Comparison of ENCODE assay signal across 8 cellular contexts in the genomic region with DNA sequence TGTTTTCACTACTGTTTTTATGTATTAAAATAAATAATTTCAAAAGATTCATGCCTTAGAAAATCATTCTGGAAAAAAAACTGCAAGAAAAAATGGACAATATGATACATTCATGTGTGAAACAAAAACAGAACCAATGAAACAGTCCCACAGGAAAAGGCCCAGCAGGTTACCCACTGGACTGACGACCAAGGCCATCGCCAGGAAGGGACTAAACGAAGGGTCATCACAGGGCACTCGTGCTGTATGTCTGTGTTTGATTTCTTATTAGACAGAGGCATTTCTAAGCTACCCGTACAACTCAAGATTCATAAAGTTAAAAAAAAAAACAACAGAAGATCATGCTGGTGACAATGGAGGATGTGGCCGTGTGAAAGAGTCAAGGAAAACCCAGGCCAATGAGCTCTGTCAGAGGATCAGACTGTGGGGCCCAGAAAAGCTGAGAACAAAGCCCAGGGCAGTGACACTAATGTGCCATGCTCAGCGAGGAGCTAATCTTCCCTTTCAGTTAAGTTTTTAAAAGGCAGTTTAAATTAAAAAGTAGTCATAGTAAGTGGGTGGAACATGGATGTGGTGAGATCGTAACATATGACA. TPM values are rescaled to one million over a fixed set of nuclear protein-coding genes. Genes with fewer than 3 reads are reported as not detected.
DNase-seq lines count a peak whose midpoint lies in the region; ATAC-seq, FAIRE-seq and TF ChIP-seq lines count a peak whose summit lies in the region.

No MANE protein-coding gene starts in this region.

- in situ Hi-C loops in HepG2 (cut with HindIII; ENCODE audit: extremely low pct_ligation_motif_present, low pct_unique_long_range_greater_than_20kb), result no loop called here

- BruUV-seq in HepG2 (replicated peaks; lab: Mats Ljungman, UMichigan), result no TSS peak

- no peak for ATAC-seq in HepG2

- FAIRE-seq in HepG2 (lab: Jason Lieb, UNC), result no peak

- CTCF ChIA-PET in HepG2 (lab: Yijun Ruan, JAX; ENCODE audit: low intra/inter-chr PET ratio, low total read pairs), result interaction anchor here (3.2 kb wide), 1 partner anchor 131 kb away, joined by 29 read pairs; no protein-coding TSS in a partner anchor

- H3K36me3 ChIP-seq in liver (ENCODE audit: control insufficient read depth in 4 of 4, insufficient read depth in 3 of 4, low read depth in 1 of 4, low read length in 3 of 4), result peaks cover 0 to 10% (median 3%) of the 10 kb centered on the region in 4 donors
- H3K36me3 ChIP-seq in HepG2 (replicated peaks in 1 of 2; ENCODE audit: control insufficient read depth in 1 of 2, insufficient read depth in 2 of 2, low read length in 2 of 2), result peaks cover 13 to 32% of the 10 kb centered on the region in 2 experiments

- H3K4me1 Mint-ChIP-seq in neural crest cell, result peaks cover 29% of the 10 kb centered on the region

- H3K9me3 ChIP-seq in liver (ENCODE audit: control insufficient read depth in 4 of 4, low read length in 3 of 4) (no peaks in the 10 kb centered on the region), HepG2 (ENCODE audit: low read length) (no peaks in the 10 kb centered on the region)

- intact Hi-C loops in HepG2 (cut with micrococcal nuclease; ENCODE audit: unreplicated experiment), result no loop called here

- H3K27me3 ChIP-seq in liver (ENCODE audit: control insufficient read depth in 4 of 4, insufficient read depth in 4 of 4, low read length in 3 of 4) (no peaks in the 10 kb centered on the region), HepG2 (ENCODE audit: control insufficient read depth in 1 of 2, insufficient read depth in 2 of 2, low read length in 2 of 2) (no peaks in the 10 kb centered on the region)

- no peak overlapping the region for H2AFZ ChIP-seq in HepG2 (ENCODE audit: low read length)

- no peaks in the 10 kb centered on the region for H4K20me1 ChIP-seq in HepG2 (ENCODE audit: insufficient read depth, low read length)

- H3K9ac ChIP-seq in liver (ENCODE audit: low read depth in 1 of 2, low read length in 2 of 2) (peak overlapping the region in 1 of 2 donors; percentile 28), HepG2 (ENCODE audit: insufficient read depth, low read depth, low read length) (no peak overlapping the region)

- WGBS in liver, result 70% methylated on average over 8 of the region's 8 CpGs
- 88% methylated on average over 8 of the region's 8 CpGs for WGBS in HepG2 (ENCODE audit: low lambda C conversion rate)

- no peak for TF ChIP-seq RAD21 in liver (IDR thresholded peaks at IDR 0.05)
- no peak for TF ChIP-seq RAD21 in HepG2 (CRISPR knock-in tag; IDR thresholded peaks at IDR 0.05)

- TF ChIP-seq EP300 in HepG2 (IDR thresholded peaks at IDR 0.05; ENCODE audit: low read depth in 2 of 2, low read length in 2 of 2), result no peak
- TF ChIP-seq EP300 in HepG2 (CRISPR knock-in tag; IDR thresholded peaks at IDR 0.05; ENCODE audit: borderline replicate concordance), result no peak

- no peaks in the 10 kb centered on the region for H3K36me3 Mint-ChIP-seq in neural crest cell (ENCODE audit: low read depth)

- TF ChIP-seq POLR2A in HepG2 (IDR thresholded peaks at IDR 0.05; ENCODE audit: insufficient read depth in 1 of 2, low read depth in 2 of 2, low read length in 2 of 2) (no peak), erythroblast (IDR thresholded peaks at IDR 0.05; ENCODE audit: low read length) (no peak)

- POLR2A ChIA-PET in HepG2 (lab: Yijun Ruan, JAX), result interaction anchor here (2.0 kb wide), 1 partner anchor 33 kb away, joined by 4 read pairs; the partner anchor contains the start of gene KDM8

- no peak overlapping the region for H3K4me3 ChIP-seq in liver (ENCODE audit: low read depth in 1 of 3, low read length in 3 of 3)
- no peak overlapping the region for H3K4me3 ChIP-seq in HepG2 (replicated peaks in 1 of 3; ENCODE audit: insufficient read depth in 1 of 3, low read depth in 2 of 3, low read length in 3 of 3)

- peak overlapping the region; percentile 65 to 66 for H3K27ac ChIP-seq in liver (ENCODE audit: low read depth in 1 of 2, low read length in 2 of 2)
- no peak overlapping the region for H3K27ac ChIP-seq in HepG2 (ENCODE audit: extremely low read length, insufficient read depth, low read length)
- peak overlapping the region; percentile 63 for H3K27ac ChIP-seq in caudate nucleus (ENCODE audit: low read depth, low read length)

- peaks cover 0 to 10% (median 4%) of the 10 kb centered on the region in 4 donors for H3K4me1 ChIP-seq in liver (ENCODE audit: control insufficient read depth in 4 of 4, insufficient read depth in 4 of 4, low read length in 3 of 4)
- no peaks in the 10 kb centered on the region for H3K4me1 ChIP-seq in HepG2 (ENCODE audit: insufficient read depth, low read length)

- H3K79me2 ChIP-seq in HepG2 (ENCODE audit: insufficient read depth, low read length), result no peaks in the 10 kb centered on the region

- H3K9me3 Mint-ChIP-seq in neural crest cell, result no peaks in the 10 kb centered on the region

- no peak overlapping the region for H3K4me2 ChIP-seq in HepG2 (ENCODE audit: low read depth, low read length)

- H3K27ac Mint-ChIP-seq in neural crest cell (ENCODE audit: unreplicated experiment), result peak overlapping the region; percentile 82

- no peaks in the 10 kb centered on the region for H3K27me3 Mint-ChIP-seq in neural crest cell (ENCODE audit: low read depth)

- no peak overlapping the region for H3K4me3 Mint-ChIP-seq in neural crest cell

- DNase-seq in HepG2 (ENCODE audit: low spot score), result no peak
- no peak for DNase-seq in caudate nucleus (lab: John Stamatoyannopoulos, UW)
- no peak for DNase-seq in neural crest cell (ENCODE audit: low read depth, low spot score)
- no peak for DNase-seq in A172 (ENCODE audit: low spot score)
- no peak for DNase-seq in erythroblast (lab: John Stamatoyannopoulos, UW)
- no peak for DNase-seq in stimulated activated CD4-positive, alpha-beta T cell treated with anti-CD3 and anti-CD28 coated beads, Interleukin-4, amount 100 ng/mL, for 24 hours
- no peak for DNase-seq in HCEC 1CT

- no peak for TF ChIP-seq CTCF in liver (IDR thresholded peaks at IDR 0.05; ENCODE audit: low read depth, low read length, missing input control)
- TF ChIP-seq CTCF in HepG2 (CRISPR knock-in tag; IDR thresholded peaks at IDR 0.05), result no peak
- TF ChIP-seq CTCF in neural crest cell (conservative IDR thresholded peaks at IDR 0.05), result no peak

TF ChIP-seq in HepG2, 621 proteins besides CTCF, POLR2A, EP300 and RAD21 (continues in another document):
- TF ChIP-seq SP4 (CRISPR knock-in tag; IDR thresholded peaks at IDR 0.05), result no peak

RNA-seq across cellular contexts. Expression of gene NSMCE1, which starts 31.8 kb away (rescaled TPM):
- 10 to 100 TPM; 16.5 to 16.6 TPM for total RNA-seq in liver
- 10 to 100 TPM; 26.9 to 39.0 TPM for polyA plus RNA-seq in liver
- 52.9 and 53.2 TPM in 2 replicates for total RNA-seq in HepG2 (2016; rRNA removed; fragmentation: Illumina TruSeq; extraction: Trizol)
- 17.2 and 19.5 TPM in 2 replicates for total RNA-seq in HepG2 (2016; cell fraction: cytosol; rRNA removed; fragmentation: Illumina TruSeq; extraction: Trizol; ENCODE audit: low read depth)
- total RNA-seq in HepG2 (2016; cell fraction: insoluble cytoplasmic fraction; rRNA removed; fragmentation: Illumina TruSeq; extraction: Trizol), result 55.4 and 56.5 TPM in 2 replicates
- total RNA-seq in HepG2 (2016; cell fraction: membrane; rRNA removed; fragmentation: Illumina TruSeq; extraction: Trizol), result 25.5 and 27.7 TPM in 2 replicates
- total RNA-seq in HepG2 (2016; cell fraction: nucleus; rRNA removed; fragmentation: Illumina TruSeq; extraction: Trizol), result 28.0 and 30.5 TPM in 2 replicates
- 42.7 and 43.5 TPM in 2 replicates for polyA plus RNA-seq in HepG2 (2011; rRNA removed)
- 43.3 and 48.1 TPM in 2 replicates for polyA plus RNA-seq in HepG2 (2011; cell fraction: cytosol; rRNA removed)
- polyA plus RNA-seq in HepG2 (2011; cell fraction: nucleus; rRNA removed), result 9.6 and 20.1 TPM in 2 replicates
- 63.6 and 69.8 TPM in 2 replicates for polyA plus RNA-seq in HepG2 (2012)
- 16.5 and 23.5 TPM in 2 replicates for polyA plus RNA-seq in HepG2 (2016; cell fraction: cytosol; fragmentation: Illumina TruSeq; extraction: Trizol; ENCODE audit: low read depth)
- polyA plus RNA-seq in HepG2 (2016; cell fraction: insoluble cytoplasmic fraction; fragmentation: Illumina TruSeq; extraction: Trizol; ENCODE audit: low read depth), result 55.4 and 59.8 TPM in 2 replicates
- polyA plus RNA-seq in HepG2 (2016; cell fraction: membrane; fragmentation: Illumina TruSeq; extraction: Trizol; ENCODE audit: low read depth), result 23.1 and 25.4 TPM in 2 replicates
- polyA plus RNA-seq in HepG2 (2016; cell fraction: nucleus; fragmentation: Illumina TruSeq; extraction: Trizol; ENCODE audit: insufficient read depth, low read depth), result 58.1 and 59.0 TPM in 2 replicates
- 68.2 and 105 TPM in 2 replicates for polyA minus RNA-seq in HepG2 (2011; rRNA and poly(A)+ RNA removed; ENCODE audit: low replicate concordance)
- polyA minus RNA-seq in HepG2 (2011; cell fraction: cytosol; rRNA and poly(A)+ RNA removed), result 19.2 and 19.6 TPM in 2 replicates
- polyA minus RNA-seq in HepG2 (2011; cell fraction: nucleus; rRNA and poly(A)+ RNA removed), result 12.1 and 29.7 TPM in 2 replicates
- 30.4 and 32.6 TPM in 2 replicates for total RNA-seq in neural crest cell
- total RNA-seq in A172 (2014; rRNA removed; shearing (Covaris generic)), result 96.6 and 104 TPM in 2 replicates

RNA-seq across cellular contexts. Expression of gene KDM8, which starts 33.4 kb away (rescaled TPM):
- total RNA-seq in liver (100 to 1,000 TPM in 1 of 2 donors, 1 to 10 TPM in 1; 4.6 to 198 TPM), HepG2 (2016; rRNA removed; fragmentation: Illumina TruSeq; extraction: Trizol) (5.2 and 8.6 TPM in 2 replicates), neural crest cell (15.6 and 16.3 TPM in 2 replicates)
- polyA plus RNA-seq in liver (10 to 100 TPM; 96.7 to 98.7 TPM), HepG2 (2011; rRNA removed) (3.3 and 4.0 TPM in 2 replicates)
- 4.8 and 8.6 TPM in 2 replicates for total RNA-seq in HepG2 (2016; cell fraction: cytosol; rRNA removed; fragmentation: Illumina TruSeq; extraction: Trizol; ENCODE audit: low read depth)
- 6.8 and 8.9 TPM in 2 replicates for total RNA-seq in HepG2 (2016; cell fraction: insoluble cytoplasmic fraction; rRNA removed; fragmentation: Illumina TruSeq; extraction: Trizol)
- total RNA-seq in HepG2 (2016; cell fraction: membrane; rRNA removed; fragmentation: Illumina TruSeq; extraction: Trizol), result 5.4 and 6.5 TPM in 2 replicates
- total RNA-seq in HepG2 (2016; cell fraction: nucleus; rRNA removed; fragmentation: Illumina TruSeq; extraction: Trizol), result 10.5 and 11.8 TPM in 2 replicates
- polyA plus RNA-seq in HepG2 (2011; cell fraction: cytosol; rRNA removed), result 1.7 and 1.8 TPM in 2 replicates
- polyA plus RNA-seq in HepG2 (2011; cell fraction: nucleus; rRNA removed), result 18.0 and 23.0 TPM in 2 replicates
- polyA plus RNA-seq in HepG2 (2012), result 3.3 and 3.7 TPM in 2 replicates
- polyA plus RNA-seq in HepG2 (2016; cell fraction: cytosol; fragmentation: Illumina TruSeq; extraction: Trizol; ENCODE audit: low read depth), result 1.4 and 2.0 TPM in 2 replicates
- polyA plus RNA-seq in HepG2 (2016; cell fraction: insoluble cytoplasmic fraction; fragmentation: Illumina TruSeq; extraction: Trizol; ENCODE audit: low read depth), result 8.2 and 9.2 TPM in 2 replicates
- 2.7 and 2.8 TPM in 2 replicates for polyA plus RNA-seq in HepG2 (2016; cell fraction: membrane; fragmentation: Illumina TruSeq; extraction: Trizol; ENCODE audit: low read depth)
- 14.1 and 16.6 TPM in 2 replicates for polyA plus RNA-seq in HepG2 (2016; cell fraction: nucleus; fragmentation: Illumina TruSeq; extraction: Trizol; ENCODE audit: insufficient read depth, low read depth)
- 8.5 and 15.7 TPM in 2 replicates for polyA minus RNA-seq in HepG2 (2011; rRNA and poly(A)+ RNA removed; ENCODE audit: low replicate concordance)
- 1.7 and 2.4 TPM in 2 replicates for polyA minus RNA-seq in HepG2 (2011; cell fraction: cytosol; rRNA and poly(A)+ RNA removed)
- 13.1 and 14.7 TPM in 2 replicates for polyA minus RNA-seq in HepG2 (2011; cell fraction: nucleus; rRNA and poly(A)+ RNA removed)
- 2.7 and 6.0 TPM in 2 replicates for total RNA-seq in A172 (2014; rRNA removed; shearing (Covaris generic))
